8 cellular contexts compared by ENCODE assay signal in the genomic region with DNA sequence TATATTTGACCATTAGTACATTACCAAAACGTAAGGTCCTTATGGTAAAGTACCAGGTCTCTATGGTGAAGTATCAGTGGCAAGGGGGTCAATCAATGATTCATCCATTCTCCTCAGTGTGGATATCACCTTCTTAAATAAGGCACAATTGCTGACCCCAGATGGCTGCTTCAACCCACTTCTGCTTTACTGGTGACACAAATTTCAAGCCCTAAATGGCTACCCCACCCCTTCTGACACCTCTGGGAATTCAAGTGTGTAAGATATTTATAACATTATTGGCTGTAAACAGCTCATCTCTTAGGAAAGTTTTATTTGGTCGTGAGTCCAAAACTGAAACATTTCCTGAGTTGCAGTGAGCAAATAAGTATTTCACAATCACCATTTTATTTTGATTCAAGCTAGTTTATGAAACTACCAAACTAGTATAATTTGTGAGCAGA. TPM values are rescaled to one million over a fixed set of nuclear protein-coding genes. Genes with fewer than 3 reads are reported as not detected.
A peak's percentile ranks its signal among the peaks of the same experiment; 100 is the strongest.
DNase-seq lines count a peak whose midpoint lies in the region; ATAC-seq and TF ChIP-seq lines count a peak whose summit lies in the region.

No MANE protein-coding gene starts in this region.

- H3K27me3 ChIP-seq in Karpas-422 (ENCODE audit: low read length) (no peaks in the 10 kb centered on the region), esophagus squamous epithelium (no peaks in the 10 kb centered on the region), subcutaneous abdominal adipose tissue (ENCODE audit: control insufficient read depth in 5 of 5, insufficient read depth in 4 of 5, low read length in 5 of 5) (no peaks in the 10 kb centered on the region)

- intact Hi-C loops in esophagus squamous epithelium (cut with DNase I), result no loop called here

- no peak overlapping the region for H3K9ac ChIP-seq in Karpas-422 (ENCODE audit: low read length)
- H3K9ac ChIP-seq in subcutaneous abdominal adipose tissue (ENCODE audit: low read length in 5 of 5), result peak overlapping the region in 3 of 5 donors; percentile 39 to 73 (median 62)

- H3K4me3 ChIP-seq in AG09309 (ENCODE audit: control insufficient read depth, low read depth, low read length), result no peak overlapping the region
- no peak overlapping the region for H3K4me3 ChIP-seq in Karpas-422 (ENCODE audit: low read length)
- peak overlapping the region in 1 of 4 donors; percentile 0 for H3K4me3 ChIP-seq in esophagus squamous epithelium
- no peak overlapping the region for H3K4me3 ChIP-seq in subcutaneous abdominal adipose tissue (ENCODE audit: low read depth in 1 of 5, low read length in 5 of 5)

- no peak overlapping the region for H2AFZ ChIP-seq in Karpas-422 (ENCODE audit: low read length)

- no peak for TF ChIP-seq CTCF in AG09309 (IDR thresholded peaks at IDR 0.05; ENCODE audit: control insufficient read depth, insufficient read depth, low read depth, low read length, missing control alignments)
- no peak for TF ChIP-seq CTCF in esophagus squamous epithelium (IDR thresholded peaks at IDR 0.05)

- peaks cover 21% of the 10 kb centered on the region for H3K4me1 ChIP-seq in Karpas-422 (ENCODE audit: low read length)
- H3K4me1 ChIP-seq in esophagus squamous epithelium, result peaks cover 19 to 95% (median 45%) of the 10 kb centered on the region in 3 donors
- peaks cover 6 to 62% (median 44%) of the 10 kb centered on the region in 5 donors for H3K4me1 ChIP-seq in subcutaneous abdominal adipose tissue (ENCODE audit: control insufficient read depth in 5 of 5, insufficient read depth in 5 of 5, low read length in 5 of 5)

- TF ChIP-seq POLR2A in esophagus squamous epithelium (IDR thresholded peaks at IDR 0.05), result no peak

- WGBS in esophagus squamous epithelium, 2 donors, result 46 to 52% methylated on average over 2 of the region's 2 CpGs

- H3K36me3 ChIP-seq in Karpas-422 (ENCODE audit: insufficient read depth, low read length) (no peaks in the 10 kb centered on the region), esophagus squamous epithelium (peaks cover 0 to 1% (median 0%) of the 10 kb centered on the region in 3 donors), subcutaneous abdominal adipose tissue (ENCODE audit: control insufficient read depth in 5 of 5, insufficient read depth in 5 of 5, low read length in 5 of 5) (no peaks in the 10 kb centered on the region)

- H4K20me1 ChIP-seq in Karpas-422 (ENCODE audit: insufficient read depth, low read depth, low read length), result no peaks in the 10 kb centered on the region

- H3K27ac ChIP-seq in Karpas-422 (ENCODE audit: low read length), result no peak overlapping the region
- peak overlapping the region; percentile 19 to 77 (median 64) for H3K27ac ChIP-seq in esophagus squamous epithelium
- peak overlapping the region; percentile 85 for H3K27ac ChIP-seq in subcutaneous abdominal adipose tissue (ENCODE audit: low read depth, low read length)
- no peak overlapping the region for H3K27ac ChIP-seq in caudate nucleus (ENCODE audit: low read depth, low read length)

- H3K9me3 ChIP-seq in Karpas-422 (ENCODE audit: low read length) (no peaks in the 10 kb centered on the region), esophagus squamous epithelium (no peaks in the 10 kb centered on the region), subcutaneous abdominal adipose tissue (ENCODE audit: control insufficient read depth in 5 of 5, low read length in 5 of 5) (no peaks in the 10 kb centered on the region)

- peak overlapping the region; percentile 51 for H3K4me2 ChIP-seq in Karpas-422 (ENCODE audit: low read depth, low read length, poor library complexity, severe bottlenecking)

- peak; percentile 60 for DNase-seq in AG09309 (ENCODE audit: low read depth)
- DNase-seq in Karpas-422, result no peak
- no peak for DNase-seq in esophagus squamous epithelium (lab: John Stamatoyannopoulos, UW)
- DNase-seq in caudate nucleus (lab: John Stamatoyannopoulos, UW), result no peak
- no peak for DNase-seq in NCI-H526 treated with DMSO at 0.1 percent for 48 hours (lab: John Stamatoyannopoulos, UW)
- DNase-seq in NCI-H146 treated with DMSO at 0.1 percent for 48 hours (lab: John Stamatoyannopoulos, UW; ENCODE audit: unreplicated experiment), result no peak

- H3K9me2 ChIP-seq in Karpas-422 (replicated peaks; ENCODE audit: insufficient read depth, low read length), result no peaks in the 10 kb centered on the region

- H3K79me2 ChIP-seq in Karpas-422 (ENCODE audit: low read length), result no peaks in the 10 kb centered on the region

- ATAC-seq in GM21381 (IDR thresholded peaks at IDR 0.05; ENCODE audit: unreplicated experiment), result peak; percentile 72

RNA-seq across cellular contexts. Expression of gene WBP4, which starts 7.9 kb away (rescaled TPM):
- 4.5 and 6.0 TPM in 2 replicates for total RNA-seq in Karpas-422 (2014; rRNA removed; shearing (Covaris generic); ENCODE audit: low replicate concordance)
- 10 to 100 TPM in 1 of 4 donors, 1 to 10 TPM in 3; 6.1 to 12.6 (median 7.1) TPM for total RNA-seq in esophagus squamous epithelium

RNA-seq across cellular contexts. Expression of gene ELF1, which starts 34.3 kb away (rescaled TPM):
- total RNA-seq in Karpas-422 (2014; rRNA removed; shearing (Covaris generic); ENCODE audit: low replicate concordance), result 66.1 and 84.0 TPM in 2 replicates
- 10 to 100 TPM; 61.9 to 84.5 (median 71.5) TPM for total RNA-seq in esophagus squamous epithelium

Comparison
In these comparisons a context has a peak if more than half of its experiments do, and no peak if none do; other contexts are left out.
1. H3K27ac ChIP-seq: peak in esophagus squamous epithelium (4 of 4) and subcutaneous abdominal adipose tissue (single experiment); none in Karpas-422 (single experiment) and caudate nucleus (single experiment).